Comparison of ENCODE assay signal across 1 cellular context in the genomic region with DNA sequence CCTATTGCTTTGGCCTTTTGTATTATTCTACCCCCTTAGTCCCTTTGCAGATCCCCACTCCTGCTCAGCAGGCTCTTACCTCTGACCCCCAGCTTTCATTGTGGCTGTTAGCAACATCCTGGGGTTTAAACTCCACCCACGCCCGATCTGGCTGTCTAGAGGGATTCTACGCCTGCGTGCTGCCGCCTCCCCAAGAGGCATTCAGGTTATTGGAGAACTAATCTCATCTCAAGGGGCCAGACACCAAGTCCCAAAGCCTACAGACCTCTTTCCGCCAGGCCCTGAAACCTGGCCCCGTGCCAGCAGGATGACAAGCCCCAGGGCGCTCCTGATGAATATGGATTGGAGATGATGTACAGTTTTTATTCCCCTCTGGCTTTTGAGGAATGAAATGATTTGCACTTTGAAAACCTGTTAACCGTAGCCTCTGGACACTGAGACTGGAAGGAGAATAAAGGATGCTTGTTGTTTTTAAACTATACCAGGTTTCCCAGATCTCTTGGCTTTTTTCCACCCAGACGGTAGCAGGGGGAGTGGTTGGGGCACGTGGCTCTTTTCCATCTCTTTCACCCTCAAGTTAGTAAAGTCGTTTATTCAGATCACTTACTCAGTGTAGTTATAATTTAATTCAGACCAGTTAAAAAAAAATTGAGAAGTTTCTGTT.
TF ChIP-seq lines count a peak whose summit lies in the region.

No MANE protein-coding gene starts in this region.

TF ChIP-seq in K562, 482 proteins besides CTCF, POLR2A, EP300 and RAD21 (continued from another document and continues in another):
- TF ChIP-seq SIN3A (IDR thresholded peaks at IDR 0.05; ENCODE audit: borderline replicate concordance in 2 of 2, control insufficient read depth in 1 of 2, low read depth in 2 of 2, low read length in 2 of 2) = no peak
- no peak; the same call in 1 of the 2 replicates for TF ChIP-seq ZNF695 (CRISPR knock-in tag; IDR thresholded peaks at IDR 0.05)
- TF ChIP-seq RHOXF2B (CRISPR knock-in tag; conservative IDR thresholded peaks at IDR 0.05) = no peak
- TF ChIP-seq, protein P1, sequence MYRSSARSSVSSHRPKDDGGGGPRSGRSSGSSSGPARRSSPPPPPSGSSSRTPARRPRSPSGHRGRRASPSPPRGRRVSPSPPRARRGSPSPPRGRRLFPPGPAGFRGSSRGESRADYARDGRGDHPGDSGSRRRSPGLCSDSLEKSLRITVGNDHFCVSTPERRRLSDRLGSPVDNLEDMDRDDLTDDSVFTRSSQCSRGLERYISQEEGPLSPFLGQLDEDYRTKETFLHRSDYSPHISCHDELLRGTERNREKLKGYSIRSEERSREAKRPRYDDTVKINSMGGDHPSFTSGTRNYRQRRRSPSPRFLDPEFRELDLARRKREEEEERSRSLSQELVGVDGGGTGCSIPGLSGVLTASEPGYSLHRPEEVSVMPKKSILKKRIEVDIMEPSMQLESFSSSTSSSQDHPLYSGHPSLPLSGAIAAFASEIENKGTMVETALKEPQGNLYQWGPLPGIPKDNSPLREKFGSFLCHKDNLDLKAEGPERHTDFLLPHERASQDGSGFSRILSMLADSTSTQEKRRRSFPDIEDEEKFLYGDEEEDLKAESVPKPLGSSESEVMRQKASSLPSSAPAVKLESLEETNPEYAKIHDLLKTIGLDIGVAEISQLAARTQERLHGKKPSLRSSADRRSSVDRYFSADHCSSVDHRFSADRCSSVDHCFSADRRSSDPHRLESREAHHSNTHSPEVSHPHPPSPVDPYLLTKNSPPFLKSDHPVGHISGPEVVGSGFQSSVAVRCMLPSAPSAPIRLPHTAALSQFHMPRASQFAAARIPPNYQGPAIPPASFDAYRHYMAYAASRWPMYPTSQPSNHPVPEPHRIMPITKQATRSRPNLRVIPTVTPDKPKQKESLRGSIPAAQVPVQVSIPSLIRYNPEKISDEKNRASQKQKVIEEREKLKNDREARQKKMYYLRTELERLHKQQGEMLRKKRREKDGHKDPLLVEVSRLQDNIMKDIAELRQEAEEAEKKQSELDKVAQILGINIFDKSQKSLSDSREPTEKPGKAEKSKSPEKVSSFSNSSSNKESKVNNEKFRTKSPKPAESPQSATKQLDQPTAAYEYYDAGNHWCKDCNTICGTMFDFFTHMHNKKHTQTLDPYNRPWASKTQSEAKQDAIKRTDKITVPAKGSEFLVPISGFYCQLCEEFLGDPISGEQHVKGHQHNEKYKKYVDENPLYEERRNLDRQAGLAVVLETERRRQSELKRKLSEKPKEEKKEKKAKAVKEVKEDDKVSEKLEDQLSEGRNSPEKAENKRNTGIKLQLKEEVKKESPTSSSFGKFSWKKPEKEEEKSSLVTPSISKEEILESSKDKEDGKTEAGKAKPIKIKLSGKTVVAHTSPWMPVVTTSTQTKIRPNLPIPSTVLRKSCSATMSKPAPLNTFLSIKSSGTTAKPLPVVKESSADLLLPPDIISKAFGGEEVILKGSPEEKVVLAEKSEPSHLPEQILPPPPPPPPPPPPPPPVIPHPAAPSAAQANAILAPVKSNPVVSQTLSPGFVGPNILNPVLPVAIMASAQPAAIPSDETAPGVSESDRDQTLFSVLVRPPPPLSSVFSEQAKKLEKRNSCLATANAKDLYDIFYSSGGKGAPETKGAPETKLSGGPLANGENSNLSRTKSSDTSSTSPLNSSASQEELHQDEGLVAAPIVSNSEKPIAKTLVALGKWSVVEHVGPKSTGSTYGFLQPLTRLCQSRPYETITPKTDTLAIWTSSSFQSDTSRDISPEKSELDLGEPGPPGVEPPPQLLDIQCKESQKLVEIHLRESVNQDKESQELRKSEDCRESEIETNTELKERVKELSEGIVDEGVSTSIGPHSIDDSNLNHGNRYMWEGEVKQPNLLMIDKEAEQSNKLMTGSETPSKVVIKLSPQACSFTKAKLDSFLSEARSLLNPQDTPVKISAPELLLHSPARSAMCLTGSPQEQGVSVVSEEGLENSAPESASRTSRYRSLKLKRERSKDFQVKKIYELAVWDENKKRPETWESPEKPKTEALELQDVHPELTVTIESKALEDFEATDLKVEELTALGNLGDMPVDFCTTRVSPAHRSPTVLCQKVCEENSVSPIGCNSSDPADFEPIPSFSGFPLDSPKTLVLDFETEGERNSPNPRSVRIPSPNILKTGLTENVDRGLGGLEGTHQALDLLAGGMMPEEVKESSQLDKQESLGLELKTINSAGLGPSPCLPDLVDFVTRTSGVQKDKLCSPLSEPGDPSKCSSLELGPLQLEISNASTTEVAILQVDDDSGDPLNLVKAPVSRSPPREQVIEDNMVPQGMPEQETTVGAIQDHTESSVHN (IDR thresholded peaks at IDR 0.05; ENCODE audit: borderline replicate concordance in 1 of 2, low read depth in 1 of 2) = no peak
- peak; percentile 38; the same call in 1 of the 2 replicates for TF ChIP-seq SMARCE1 (IDR thresholded peaks at IDR 0.05)
- TF ChIP-seq FUS (optimal IDR thresholded peaks at IDR 0.05; ENCODE audit: low read depth, low read length) = no peak
- no peak for TF ChIP-seq TFAM (CRISPR knock-in tag; conservative IDR thresholded peaks at IDR 0.05)
- TF ChIP-seq POLR2AphosphoS5 (IDR thresholded peaks at IDR 0.05; ENCODE audit: control insufficient read depth, insufficient read depth, low read depth, low read length) = peak; percentile 44; the same call in 1 of the 2 replicates
- TF ChIP-seq HDGF (IDR thresholded peaks at IDR 0.05) = no peak
- no peak for TF ChIP-seq ZNF175 (CRISPR knock-in tag; IDR thresholded peaks at IDR 0.05; ENCODE audit: low read depth)
- TF ChIP-seq, protein P2, sequence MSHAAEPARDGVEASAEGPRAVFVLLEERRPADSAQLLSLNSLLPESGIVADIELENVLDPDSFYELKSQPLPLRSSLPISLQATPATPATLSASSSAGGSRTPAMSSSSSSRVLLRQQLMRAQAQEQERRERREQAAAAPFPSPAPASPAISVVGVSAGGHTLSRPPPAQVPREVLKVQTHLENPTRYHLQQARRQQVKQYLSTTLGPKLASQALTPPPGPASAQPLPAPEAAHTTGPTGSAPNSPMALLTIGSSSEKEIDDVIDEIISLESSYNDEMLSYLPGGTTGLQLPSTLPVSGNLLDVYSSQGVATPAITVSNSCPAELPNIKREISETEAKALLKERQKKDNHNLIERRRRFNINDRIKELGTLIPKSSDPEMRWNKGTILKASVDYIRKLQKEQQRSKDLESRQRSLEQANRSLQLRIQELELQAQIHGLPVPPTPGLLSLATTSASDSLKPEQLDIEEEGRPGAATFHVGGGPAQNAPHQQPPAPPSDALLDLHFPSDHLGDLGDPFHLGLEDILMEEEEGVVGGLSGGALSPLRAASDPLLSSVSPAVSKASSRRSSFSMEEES (CRISPR knock-in tag; IDR thresholded peaks at IDR 0.05) = no peak
- TF ChIP-seq ZNF644 (tag; IDR thresholded peaks at IDR 0.05; ENCODE audit: low read depth) = no peak
- TF ChIP-seq FIP1L1 (IDR thresholded peaks at IDR 0.05; ENCODE audit: low read depth, low read length, poor library complexity, severe bottlenecking) = no peak
- peak; percentile 18; the same call in 1 of the 2 replicates for TF ChIP-seq TRIM28 (IDR thresholded peaks at IDR 0.05)
- peak; percentile 100 for TF ChIP-seq NFIC (IDR thresholded peaks at IDR 0.05)
- no peak for TF ChIP-seq SMARCC2 (IDR thresholded peaks at IDR 0.05; ENCODE audit: low read depth)
- no peak for TF ChIP-seq ZNF224 (CRISPR knock-in tag; IDR thresholded peaks at IDR 0.05)
- no peak for TF ChIP-seq ZNF24 (IDR thresholded peaks at IDR 0.05)
- TF ChIP-seq, protein P3, sequence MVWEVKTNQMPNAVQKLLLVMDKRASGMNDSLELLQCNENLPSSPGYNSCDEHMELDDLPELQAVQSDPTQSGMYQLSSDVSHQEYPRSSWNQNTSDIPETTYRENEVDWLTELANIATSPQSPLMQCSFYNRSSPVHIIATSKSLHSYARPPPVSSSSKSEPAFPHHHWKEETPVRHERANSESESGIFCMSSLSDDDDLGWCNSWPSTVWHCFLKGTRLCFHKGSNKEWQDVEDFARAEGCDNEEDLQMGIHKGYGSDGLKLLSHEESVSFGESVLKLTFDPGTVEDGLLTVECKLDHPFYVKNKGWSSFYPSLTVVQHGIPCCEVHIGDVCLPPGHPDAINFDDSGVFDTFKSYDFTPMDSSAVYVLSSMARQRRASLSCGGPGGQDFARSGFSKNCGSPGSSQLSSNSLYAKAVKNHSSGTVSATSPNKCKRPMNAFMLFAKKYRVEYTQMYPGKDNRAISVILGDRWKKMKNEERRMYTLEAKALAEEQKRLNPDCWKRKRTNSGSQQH (CRISPR knock-in tag; IDR thresholded peaks at IDR 0.05) = no peak
- TF ChIP-seq NR2F6 (CRISPR knock-in tag; IDR thresholded peaks at IDR 0.05) = no peak
- TF ChIP-seq, protein P4, sequence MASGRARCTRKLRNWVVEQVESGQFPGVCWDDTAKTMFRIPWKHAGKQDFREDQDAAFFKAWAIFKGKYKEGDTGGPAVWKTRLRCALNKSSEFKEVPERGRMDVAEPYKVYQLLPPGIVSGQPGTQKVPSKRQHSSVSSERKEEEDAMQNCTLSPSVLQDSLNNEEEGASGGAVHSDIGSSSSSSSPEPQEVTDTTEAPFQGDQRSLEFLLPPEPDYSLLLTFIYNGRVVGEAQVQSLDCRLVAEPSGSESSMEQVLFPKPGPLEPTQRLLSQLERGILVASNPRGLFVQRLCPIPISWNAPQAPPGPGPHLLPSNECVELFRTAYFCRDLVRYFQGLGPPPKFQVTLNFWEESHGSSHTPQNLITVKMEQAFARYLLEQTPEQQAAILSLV (tag; IDR thresholded peaks at IDR 0.05) = no peak
- no peak for TF ChIP-seq ZNF232 (CRISPR knock-in tag; IDR thresholded peaks at IDR 0.05)
- peak; percentile 9; the same call in 1 of the 2 replicates for TF ChIP-seq BHLHE40 (IDR thresholded peaks at IDR 0.05; ENCODE audit: low read length)
- TF ChIP-seq SP2 (IDR thresholded peaks at IDR 0.05; ENCODE audit: extremely low read depth, low read depth, low read length, poor library complexity, severe bottlenecking) = no peak
- TF ChIP-seq ZBTB33 (CRISPR knock-in tag; IDR thresholded peaks at IDR 0.05) = no peak
- no peak for TF ChIP-seq HMG20A (CRISPR knock-in tag; conservative IDR thresholded peaks at IDR 0.05)
- 0 out of 2 replicates have a peak, but pooled peaks have one; percentile 4 for TF ChIP-seq MYC (IDR thresholded peaks at IDR 0.05; ENCODE audit: low read depth, low read length)
- TF ChIP-seq MYC (CRISPR knock-in tag; IDR thresholded peaks at IDR 0.05; ENCODE audit: borderline replicate concordance, low read depth) = no peak
- TF ChIP-seq ELF4 (CRISPR knock-in tag; IDR thresholded peaks at IDR 0.05) = no peak
- TF ChIP-seq SIN3B (IDR thresholded peaks at IDR 0.05; ENCODE audit: low read depth) = no peak
- TF ChIP-seq ZNF253 (CRISPR knock-in tag; conservative IDR thresholded peaks at IDR 0.05) = no peak
- TF ChIP-seq ZNF197 (CRISPR knock-in tag; IDR thresholded peaks at IDR 0.05; ENCODE audit: low read depth) = no peak
- TF ChIP-seq YY1 (IDR thresholded peaks at IDR 0.05; ENCODE audit: borderline replicate concordance in 1 of 3, control insufficient read depth in 1 of 3, extremely low read depth in 1 of 3, insufficient read depth in 3 of 3, insufficient read length in 1 of 3, insufficient replicate concordance in 2 of 3, low read depth in 1 of 3, low read length in 2 of 3) = no peak
- no peak for TF ChIP-seq ILF3 (IDR thresholded peaks at IDR 0.05; ENCODE audit: borderline replicate concordance)
- TF ChIP-seq, protein P5, sequence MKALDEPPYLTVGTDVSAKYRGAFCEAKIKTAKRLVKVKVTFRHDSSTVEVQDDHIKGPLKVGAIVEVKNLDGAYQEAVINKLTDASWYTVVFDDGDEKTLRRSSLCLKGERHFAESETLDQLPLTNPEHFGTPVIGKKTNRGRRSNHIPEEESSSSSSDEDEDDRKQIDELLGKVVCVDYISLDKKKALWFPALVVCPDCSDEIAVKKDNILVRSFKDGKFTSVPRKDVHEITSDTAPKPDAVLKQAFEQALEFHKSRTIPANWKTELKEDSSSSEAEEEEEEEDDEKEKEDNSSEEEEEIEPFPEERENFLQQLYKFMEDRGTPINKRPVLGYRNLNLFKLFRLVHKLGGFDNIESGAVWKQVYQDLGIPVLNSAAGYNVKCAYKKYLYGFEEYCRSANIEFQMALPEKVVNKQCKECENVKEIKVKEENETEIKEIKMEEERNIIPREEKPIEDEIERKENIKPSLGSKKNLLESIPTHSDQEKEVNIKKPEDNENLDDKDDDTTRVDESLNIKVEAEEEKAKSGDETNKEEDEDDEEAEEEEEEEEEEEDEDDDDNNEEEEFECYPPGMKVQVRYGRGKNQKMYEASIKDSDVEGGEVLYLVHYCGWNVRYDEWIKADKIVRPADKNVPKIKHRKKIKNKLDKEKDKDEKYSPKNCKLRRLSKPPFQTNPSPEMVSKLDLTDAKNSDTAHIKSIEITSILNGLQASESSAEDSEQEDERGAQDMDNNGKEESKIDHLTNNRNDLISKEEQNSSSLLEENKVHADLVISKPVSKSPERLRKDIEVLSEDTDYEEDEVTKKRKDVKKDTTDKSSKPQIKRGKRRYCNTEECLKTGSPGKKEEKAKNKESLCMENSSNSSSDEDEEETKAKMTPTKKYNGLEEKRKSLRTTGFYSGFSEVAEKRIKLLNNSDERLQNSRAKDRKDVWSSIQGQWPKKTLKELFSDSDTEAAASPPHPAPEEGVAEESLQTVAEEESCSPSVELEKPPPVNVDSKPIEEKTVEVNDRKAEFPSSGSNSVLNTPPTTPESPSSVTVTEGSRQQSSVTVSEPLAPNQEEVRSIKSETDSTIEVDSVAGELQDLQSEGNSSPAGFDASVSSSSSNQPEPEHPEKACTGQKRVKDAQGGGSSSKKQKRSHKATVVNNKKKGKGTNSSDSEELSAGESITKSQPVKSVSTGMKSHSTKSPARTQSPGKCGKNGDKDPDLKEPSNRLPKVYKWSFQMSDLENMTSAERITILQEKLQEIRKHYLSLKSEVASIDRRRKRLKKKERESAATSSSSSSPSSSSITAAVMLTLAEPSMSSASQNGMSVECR (CRISPR knock-in tag; IDR thresholded peaks at IDR 0.05) = no peak
- no peak for TF ChIP-seq ZNF347 (CRISPR knock-in tag; IDR thresholded peaks at IDR 0.05; ENCODE audit: low read depth)
- no peak for TF ChIP-seq ZZZ3 (IDR thresholded peaks at IDR 0.05)
- TF ChIP-seq SAP30 (IDR thresholded peaks at IDR 0.05; ENCODE audit: borderline replicate concordance, insufficient read depth, low read depth, low read length, poor library complexity, severe bottlenecking) = no peak
- no peak for TF ChIP-seq SP1 (CRISPR knock-in tag; IDR thresholded peaks at IDR 0.05)
